In genomic region chr19:49637865-49638350, GRCh38 we compare ENCODE assay signal across 8 cellular contexts. TPM values are rescaled to one million over a fixed set of nuclear protein-coding genes. Genes with fewer than 3 reads are reported as not detected.
DNase-seq lines count a peak whose midpoint lies in the region; ATAC-seq and TF ChIP-seq lines count a peak whose summit lies in the region.
"Had no signal": no experiment of that assay in that cellular context is flagged by ENCODE, and none has a peak within 500 bp of the region (broad histone marks: within the 10 kb centered on the region; RNA-seq: fewer than 3 reads in every experiment).

No MANE protein-coding gene starts in this region.

- H3K4me2 ChIP-seq in GM23248 (ENCODE audit: unreplicated experiment), result peak overlapping the region; percentile 97

- no peak for TF ChIP-seq POLR2A in GM18505 (IDR thresholded peaks at IDR 0.05; ENCODE audit: borderline replicate concordance, extremely low read depth, insufficient read depth, insufficient read length)

- H3F3A ChIP-seq in GM23248 (ENCODE audit: insufficient read depth), result peaks cover 20% of the 10 kb centered on the region

- H3K9ac ChIP-seq in GM23248 (peak overlapping the region; percentile 95), endodermal cell (ENCODE audit: extremely low read depth, low read length, poor library complexity, severe bottlenecking) (no peak overlapping the region)

- H3K27me3 ChIP-seq in GM23248 (replicated peaks; ENCODE audit: insufficient read depth), result no peaks in the 10 kb centered on the region
- no peaks in the 10 kb centered on the region for H3K27me3 ChIP-seq in endodermal cell (ENCODE audit: control insufficient read depth, insufficient read depth, low read length, poor library complexity, severe bottlenecking)

- in situ Hi-C loops in GM23248 (cut with MboI), result no loop called here

- H3K9me3 Mint-ChIP-seq in endodermal cell, result no peaks in the 10 kb centered on the region
- H3K9me3 Mint-ChIP-seq: stimulated activated naive CD8-positive, alpha-beta T cell treated with anti-CD3 and anti-CD28 coated beads, Interleukin-15, Interleukin-2, amounts not matched to agents 100 ng/mL and 50 ng/mL, for 24 hours had no signal

- H3K27ac Mint-ChIP-seq in endodermal cell, result no peak overlapping the region
- H3K27ac Mint-ChIP-seq: stimulated activated naive CD8-positive, alpha-beta T cell treated with anti-CD3 and anti-CD28 coated beads, Interleukin-15, Interleukin-2, amounts not matched to agents 100 ng/mL and 50 ng/mL, for 24 hours had no signal

- H3K36me3 ChIP-seq in GM23248 (ENCODE audit: low read depth) (peaks cover 7% of the 10 kb centered on the region; the same call in 1 of the 2 replicates), endodermal cell (ENCODE audit: control insufficient read depth, insufficient read depth, low read length) (no peaks in the 10 kb centered on the region), mesodermal cell (ENCODE audit: control insufficient read depth, insufficient read depth, low read length) (peaks cover 9% of the 10 kb centered on the region)

- H3K9me3 ChIP-seq in GM23248 (ENCODE audit: low read depth) (no peaks in the 10 kb centered on the region), endodermal cell (ENCODE audit: control insufficient read depth, low read length) (no peaks in the 10 kb centered on the region), mesodermal cell (ENCODE audit: control insufficient read depth, low read length) (no peaks in the 10 kb centered on the region)

- H3K4me3 ChIP-seq in GM23248 (peak overlapping the region; percentile 95), endodermal cell (ENCODE audit: low read length) (no peak overlapping the region), mesodermal cell (ENCODE audit: extremely low read depth, insufficient read depth, low read length, poor library complexity, severe bottlenecking) (peak overlapping the region; percentile 99)

- no peak for ATAC-seq in GM18505 (IDR thresholded peaks at IDR 0.05; ENCODE audit: unreplicated experiment)

- peaks cover 32% of the 10 kb centered on the region for H3K79me2 ChIP-seq in GM23248 (ENCODE audit: insufficient read depth)

- H4K20me1 ChIP-seq in GM23248 (ENCODE audit: insufficient read depth), result no peaks in the 10 kb centered on the region

- peak overlapping the region; percentile 14; the same call in 1 of the 2 replicates for H2AFZ ChIP-seq in GM23248

- no peak for TF ChIP-seq CTCF in endodermal cell (conservative IDR thresholded peaks at IDR 0.05)

- peaks cover 28% of the 10 kb centered on the region for H3K4me1 Mint-ChIP-seq in endodermal cell

- H3K4me3 Mint-ChIP-seq in endodermal cell, result peak overlapping the region; percentile 99
- H3K4me3 Mint-ChIP-seq: stimulated activated naive CD8-positive, alpha-beta T cell treated with anti-CD3 and anti-CD28 coated beads, Interleukin-15, Interleukin-2, amounts not matched to agents 100 ng/mL and 50 ng/mL, for 24 hours had no signal

- peak overlapping the region; percentile 88 for H3K27ac ChIP-seq in GM23248
- H3K27ac ChIP-seq in endodermal cell (ENCODE audit: low read depth, low read length), result no peak overlapping the region
- peak overlapping the region; percentile 75 for H3K27ac ChIP-seq in mesodermal cell (ENCODE audit: low read depth, low read length, severe bottlenecking)

- H3K27me3 Mint-ChIP-seq in endodermal cell (ENCODE audit: insufficient read depth), result peaks cover 18% of the 10 kb centered on the region
- H3K27me3 Mint-ChIP-seq: stimulated activated naive CD8-positive, alpha-beta T cell treated with anti-CD3 and anti-CD28 coated beads, Interleukin-15, Interleukin-2, amounts not matched to agents 100 ng/mL and 50 ng/mL, for 24 hours had no signal

- 1 to 2% methylated on average over 10 to 12 of the region's 12 CpGs for WGBS in GM23248 (ENCODE audit: low coverage in 1 of 2, low lambda C conversion rate in 2 of 2, missing lambda C conversion rate in 2 of 2), 2 experiments
- 26 to 37% methylated on average over 6 to 12 of the region's 12 CpGs for WGBS in endodermal cell (ENCODE audit: insufficient coverage in 1 of 2, insufficient read length in 1 of 2), 2 experiments
- WGBS in mesodermal cell (ENCODE audit: insufficient coverage in 2 of 2), 2 experiments, result 10 to 46% methylated on average over 3 to 11 of the region's 12 CpGs

- H3K9me2 ChIP-seq in GM23248 (ENCODE audit: insufficient read depth), result no peaks in the 10 kb centered on the region

- DNase-seq in GM23248 (peak; percentile 88), RPMI7951 (ENCODE audit: low read depth) (peak; percentile 87), endodermal cell (peak; percentile 88), HuH-7.5 (ENCODE audit: low spot score) (no peak), KG1 (lab: John Stamatoyannopoulos, UW) (no peak)

- H3K36me3 Mint-ChIP-seq in endodermal cell (ENCODE audit: low read depth), result no peaks in the 10 kb centered on the region

- H3K4me1 ChIP-seq in GM23248 (ENCODE audit: insufficient read depth), result peaks cover 3% of the 10 kb centered on the region
- H3K4me1 ChIP-seq in endodermal cell (ENCODE audit: control insufficient read depth, insufficient read depth, low read length), result no peaks in the 10 kb centered on the region
- peaks cover 34% of the 10 kb centered on the region for H3K4me1 ChIP-seq in mesodermal cell (ENCODE audit: control insufficient read depth, insufficient read depth, low read length, poor library complexity, severe bottlenecking)

RNA-seq across cellular contexts. Expression of gene RRAS, which starts 2.0 kb away (rescaled TPM):
- total RNA-seq in GM23248 (2014; rRNA removed; shearing (Covaris generic)), result 61.0 and 116 TPM in 2 replicates
- 337 and 347 TPM in 2 replicates for polyA plus RNA-seq in GM23248 (2016; fragmentation: Nextera tagmentation; extraction: Ambion mirVana)
- total RNA-seq in RPMI7951 (2014; rRNA removed; shearing (Covaris generic)), result 81.8 and 84.2 TPM in 2 replicates
- total RNA-seq in endodermal cell, result 1 to 10 TPM; 5.8 to 7.3 TPM
- polyA plus RNA-seq in endodermal cell (2013, experiment 1 of 2), result 18.7 TPM
- 22.4 TPM for polyA plus RNA-seq in endodermal cell (2013, experiment 2 of 2)
- polyA plus RNA-seq in mesodermal cell (2013, experiment 1 of 2), result 103 TPM
- 83.2 TPM for polyA plus RNA-seq in mesodermal cell (2013, experiment 2 of 2)

RNA-seq across cellular contexts. Expression of gene SCAF1, which starts 4.1 kb away (rescaled TPM):
- 18.6 and 28.7 TPM in 2 replicates for total RNA-seq in GM23248 (2014; rRNA removed; shearing (Covaris generic))
- 8.4 and 8.5 TPM in 2 replicates for polyA plus RNA-seq in GM23248 (2016; fragmentation: Nextera tagmentation; extraction: Ambion mirVana)
- total RNA-seq in RPMI7951 (2014; rRNA removed; shearing (Covaris generic)), result 7.1 and 16.0 TPM in 2 replicates
- 10 to 100 TPM; 84.8 to 94.5 TPM for total RNA-seq in endodermal cell
- polyA plus RNA-seq in endodermal cell (2013, experiment 1 of 2), result 44.7 TPM
- polyA plus RNA-seq in endodermal cell (2013, experiment 2 of 2), result 40.4 TPM
- polyA plus RNA-seq in mesodermal cell (2013, experiment 1 of 2), result 49.0 TPM
- 40.9 TPM for polyA plus RNA-seq in mesodermal cell (2013, experiment 2 of 2)

RNA-seq across cellular contexts. Expression of gene IRF3, which starts 27.7 kb away (rescaled TPM):
- total RNA-seq in GM23248 (2014; rRNA removed; shearing (Covaris generic)), result 50.0 and 55.6 TPM in 2 replicates
- polyA plus RNA-seq in GM23248 (2016; fragmentation: Nextera tagmentation; extraction: Ambion mirVana), result 28.6 and 28.8 TPM in 2 replicates
- 58.4 and 87.0 TPM in 2 replicates for total RNA-seq in RPMI7951 (2014; rRNA removed; shearing (Covaris generic))
- total RNA-seq in endodermal cell, result 100 to 1,000 TPM; 127 to 128 TPM
- polyA plus RNA-seq in endodermal cell (2013, experiment 1 of 2), result 58.7 TPM
- polyA plus RNA-seq in endodermal cell (2013, experiment 2 of 2), result 66.6 TPM
- polyA plus RNA-seq in mesodermal cell (2013, experiment 1 of 2), result 62.2 TPM
- polyA plus RNA-seq in mesodermal cell (2013, experiment 2 of 2), result 54.1 TPM

RNA-seq across cellular contexts. Expression of gene BCL2L12, which starts 27.8 kb away (rescaled TPM):
- 4.3 and 9.5 TPM in 2 replicates for total RNA-seq in GM23248 (2014; rRNA removed; shearing (Covaris generic))
- 16.6 and 16.7 TPM in 2 replicates for polyA plus RNA-seq in GM23248 (2016; fragmentation: Nextera tagmentation; extraction: Ambion mirVana)
- 19.7 and 26.8 TPM in 2 replicates for total RNA-seq in RPMI7951 (2014; rRNA removed; shearing (Covaris generic))
- 100 to 1,000 TPM in 1 of 2 donors, 10 to 100 TPM in 1; 91.8 to 101 TPM for total RNA-seq in endodermal cell
- polyA plus RNA-seq in endodermal cell (2013, experiment 1 of 2), result 81.0 TPM
- polyA plus RNA-seq in endodermal cell (2013, experiment 2 of 2), result 68.6 TPM
- polyA plus RNA-seq in mesodermal cell (2013, experiment 1 of 2), result 76.9 TPM
- 69.3 TPM for polyA plus RNA-seq in mesodermal cell (2013, experiment 2 of 2)

RNA-seq across cellular contexts. Expression of gene PRMT1, which starts 39.2 kb away (rescaled TPM):
- 192 and 225 TPM in 2 replicates for total RNA-seq in GM23248 (2014; rRNA removed; shearing (Covaris generic))
- polyA plus RNA-seq in GM23248 (2016; fragmentation: Nextera tagmentation; extraction: Ambion mirVana), result 164 and 173 TPM in 2 replicates
- total RNA-seq in RPMI7951 (2014; rRNA removed; shearing (Covaris generic)), result 334 and 387 TPM in 2 replicates
- 100 to 1,000 TPM; 343 to 362 TPM for total RNA-seq in endodermal cell
- 417 TPM for polyA plus RNA-seq in endodermal cell (2013, experiment 1 of 2)
- polyA plus RNA-seq in endodermal cell (2013, experiment 2 of 2), result 408 TPM
- polyA plus RNA-seq in mesodermal cell (2013, experiment 1 of 2), result 426 TPM
- 377 TPM for polyA plus RNA-seq in mesodermal cell (2013, experiment 2 of 2)

Comparison
In these comparisons a context has a peak if more than half of its experiments do, and no peak if none do; other contexts are left out.
1. DNase-seq: peak in GM23248 (single experiment), RPMI7951 (single experiment) and endodermal cell (single experiment); none in HuH-7.5 (single experiment) and KG1 (single experiment).